8 cellular contexts compared by ENCODE assay signal in the genomic region with DNA sequence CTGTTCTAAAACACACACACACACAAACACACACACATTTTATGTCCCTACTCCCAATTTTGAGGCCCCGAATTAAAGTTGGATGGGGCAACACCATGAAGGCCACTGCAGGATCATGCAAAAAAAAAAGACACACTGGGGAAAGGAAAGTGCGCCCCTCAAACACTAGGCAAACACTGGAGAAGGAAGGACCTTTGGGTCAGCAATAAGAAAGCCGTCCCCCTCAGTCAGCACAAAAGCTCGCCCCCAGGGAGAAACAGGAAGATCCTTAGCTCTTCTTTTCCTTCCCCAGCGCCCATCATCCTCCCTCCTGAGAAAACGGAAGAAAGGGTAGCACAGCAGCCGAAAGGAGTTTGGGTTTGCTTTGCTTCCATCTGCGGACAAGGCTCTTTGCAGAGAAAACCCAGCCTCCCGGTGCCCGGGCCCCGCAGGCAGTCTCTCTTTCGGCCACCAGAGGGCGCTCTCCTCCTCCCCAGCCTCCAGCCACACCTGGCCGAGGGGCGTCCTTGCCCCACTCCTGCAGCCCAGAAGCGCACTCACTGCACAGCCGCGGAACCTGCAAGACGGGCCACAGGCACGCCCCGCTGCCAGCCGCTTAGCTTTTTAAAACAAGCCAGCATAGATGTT.
DNase-seq lines count a peak whose midpoint lies in the region; ATAC-seq, FAIRE-seq and TF ChIP-seq lines count a peak whose summit lies in the region.

No MANE protein-coding gene starts in this region.

- no peaks in the 10 kb centered on the region for H3K4me1 ChIP-seq in breast epithelium
- peaks cover 0 to 2% of the 10 kb centered on the region in 2 donors for H3K4me1 ChIP-seq in small intestine (ENCODE audit: control insufficient read depth in 2 of 2, insufficient read depth in 1 of 2, low read depth in 1 of 2, low read length in 1 of 2)

- TF ChIP-seq CTCF in GM12874 (IDR thresholded peaks at IDR 0.05; ENCODE audit: insufficient read depth, low read depth, low read length): peak; percentile 95
- TF ChIP-seq CTCF in WERI-Rb-1 (IDR thresholded peaks at IDR 0.05; ENCODE audit: low read depth, low read length): peak; percentile 98
- peak; percentile 88 to 96 (median 96) for TF ChIP-seq CTCF in breast epithelium (IDR thresholded peaks at IDR 0.05)

- no peaks in the 10 kb centered on the region for H3K9me3 ChIP-seq in WERI-Rb-1 (ENCODE audit: severe bottlenecking)
- no peaks in the 10 kb centered on the region for H3K9me3 ChIP-seq in breast epithelium
- H3K9me3 ChIP-seq in small intestine (ENCODE audit: control insufficient read depth, low read depth): no peaks in the 10 kb centered on the region

- peaks cover 6% of the 10 kb centered on the region for H3K27me3 ChIP-seq in WERI-Rb-1 (ENCODE audit: insufficient read depth, low read depth, severe bottlenecking)
- H3K27me3 ChIP-seq in breast epithelium: no peaks in the 10 kb centered on the region
- peaks cover 0 to 2% of the 10 kb centered on the region in 2 donors for H3K27me3 ChIP-seq in small intestine (ENCODE audit: control insufficient read depth in 2 of 2, insufficient read depth in 2 of 2, low read length in 2 of 2)

- H3K27ac ChIP-seq in WERI-Rb-1 (no peak overlapping the region), breast epithelium (peak overlapping the region; percentile 37 to 70), small intestine (ENCODE audit: low read depth in 1 of 2, low read length in 1 of 2) (no peak overlapping the region)

- DNase-seq in NCI-H1417 (lab: John Stamatoyannopoulos, UW) (peak; percentile 31 to 93 (median 83)), WERI-Rb-1 (peak; percentile 88), breast epithelium (ENCODE audit: low spot score in 2 of 2) (peak; percentile 70 to 82), iPS-NIHi11 (ENCODE audit: low spot score) (peak; percentile 93), small intestine (peak; percentile 62), NCI-H187 (lab: John Stamatoyannopoulos, UW) (no peak)

- TF ChIP-seq POLR2A in breast epithelium (IDR thresholded peaks at IDR 0.05): no peak

- peak; percentile 82 for ATAC-seq in HG02623 (IDR thresholded peaks at IDR 0.05; ENCODE audit: unreplicated experiment)

- no peak for FAIRE-seq in small intestine (lab: Jason Lieb, UNC)

- H3K36me3 ChIP-seq in WERI-Rb-1 (no peaks in the 10 kb centered on the region), breast epithelium (no peaks in the 10 kb centered on the region), small intestine (ENCODE audit: control insufficient read depth in 2 of 2, insufficient read depth in 2 of 2, low read length in 2 of 2) (no peaks in the 10 kb centered on the region)

- intact Hi-C loops in breast epithelium (cut with DNase I; ENCODE audit: low total_unique reads): loop anchor here (10.0 kb wide), 1 partner anchor 313 kb away; a partner anchor contains a TSS

- H3K4me3 ChIP-seq in WERI-Rb-1 (ENCODE audit: low read depth, low read length) (peak overlapping the region; percentile 41), breast epithelium (peak overlapping the region; percentile 30 to 69 (median 46)), small intestine (ENCODE audit: low read depth in 1 of 2, low read length in 2 of 2) (no peak overlapping the region)

- 5 to 8% (median 7%) methylated on average over 20 to 22 of the region's 22 CpGs for WGBS in small intestine, 3 donors

Comparison
In these comparisons a context has a peak if more than half of its experiments do, and no peak if none do; other contexts are left out.
1. DNase-seq: peak in NCI-H1417 (3 of 3), WERI-Rb-1 (single experiment), breast epithelium (2 of 2), iPS-NIHi11 (single experiment) and small intestine (single experiment); none in NCI-H187 (0 of 2).
2. H3K27ac ChIP-seq: peak in breast epithelium (2 of 2); none in WERI-Rb-1 (single experiment) and small intestine (0 of 2).
3. H3K4me3 ChIP-seq: peak in WERI-Rb-1 (single experiment) and breast epithelium (3 of 3); none in small intestine (0 of 2).
4. Peak in every context shown above with its lines, with median percentiles within 50 percentile points of each other: CTCF ChIP-seq.